Comparison of ENCODE assay signal across 8 cellular contexts in the genomic region with DNA sequence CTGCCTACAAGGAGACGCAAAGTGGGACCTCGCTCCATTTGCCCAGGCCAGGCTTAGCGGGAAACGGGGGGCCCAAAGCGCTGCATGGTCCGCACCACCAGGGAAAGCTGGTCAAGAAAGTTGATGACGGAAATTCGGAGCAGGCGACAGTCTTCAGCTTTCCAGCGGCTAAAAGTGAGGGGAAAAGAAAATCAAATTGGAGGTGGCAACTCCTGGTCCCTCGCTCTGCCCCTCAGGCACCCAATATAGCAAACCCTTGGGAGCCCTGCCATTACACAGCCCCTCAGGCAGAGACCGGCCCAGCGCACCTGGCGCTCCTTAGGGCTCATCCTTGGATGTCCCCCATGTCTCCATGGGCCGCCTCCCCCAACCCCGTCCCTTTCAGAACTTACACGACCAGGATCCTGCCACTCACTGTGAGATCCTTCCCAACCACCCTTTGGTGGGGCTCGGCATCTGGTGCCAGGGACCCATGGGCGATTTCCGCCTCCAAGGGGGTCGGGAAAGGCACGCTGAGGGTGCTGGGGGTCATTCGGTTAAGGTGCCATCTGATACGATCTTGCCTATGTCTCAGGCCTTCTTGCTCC. TPM values are rescaled to one million over a fixed set of nuclear protein-coding genes. Genes with fewer than 3 reads are reported as not detected.
DNase-seq lines count a peak whose midpoint lies in the region; ATAC-seq and TF ChIP-seq lines count a peak whose summit lies in the region.

No MANE protein-coding gene starts in this region.

- peaks cover 5% of the 10 kb centered on the region for H3K36me3 Mint-ChIP-seq in CD8-positive, alpha-beta T cell

- H3K9me3 ChIP-seq in CD8-positive, alpha-beta T cell (ENCODE audit: low read length), result no peaks in the 10 kb centered on the region
- no peaks in the 10 kb centered on the region for H3K9me3 ChIP-seq in OCI-LY1 (ENCODE audit: low read length)
- H3K9me3 ChIP-seq in endocrine pancreas (ENCODE audit: control insufficient read depth, low read length), result no peaks in the 10 kb centered on the region
- no peaks in the 10 kb centered on the region for H3K9me3 ChIP-seq in osteoblast (ENCODE audit: low read depth, low read length)

- H2AFZ ChIP-seq in OCI-LY1 (ENCODE audit: low read length) (no peak overlapping the region), osteoblast (ENCODE audit: low read length) (no peak overlapping the region)

- no peaks in the 10 kb centered on the region for H3K27me3 ChIP-seq in CD8-positive, alpha-beta T cell (ENCODE audit: insufficient read depth, low read length)
- H3K27me3 ChIP-seq in OCI-LY1 (ENCODE audit: insufficient read depth, low read length) (no peaks in the 10 kb centered on the region), endocrine pancreas (ENCODE audit: control insufficient read depth, insufficient read depth, low read length) (no peaks in the 10 kb centered on the region), osteoblast (ENCODE audit: insufficient read depth, low read length) (no peaks in the 10 kb centered on the region)

- H3K9me3 Mint-ChIP-seq in CD8-positive, alpha-beta T cell, result no peaks in the 10 kb centered on the region

- no peaks in the 10 kb centered on the region for H3F3A ChIP-seq in OCI-LY1 (ENCODE audit: insufficient read depth, low read length)

- TF ChIP-seq CTCF in CD8-positive, alpha-beta T cell (IDR thresholded peaks at IDR 0.05), result no peak
- TF ChIP-seq CTCF in OCI-LY1 (IDR thresholded peaks at IDR 0.05; ENCODE audit: low read length), result no peak
- TF ChIP-seq CTCF in osteoblast (IDR thresholded peaks at IDR 0.05; ENCODE audit: extremely low read depth, low read depth, low read length), result no peak

- peaks cover 21% of the 10 kb centered on the region for H3K4me1 Mint-ChIP-seq in CD8-positive, alpha-beta T cell (ENCODE audit: low read depth)

- CTCF ChIA-PET in CD8-positive, alpha-beta T cell (lab: Charles Lee), result no interaction called here

- DNase-seq in CD8-positive, alpha-beta T cell, result no peak
- peak; percentile 78 for DNase-seq in osteoblast (ENCODE audit: insufficient read length, low spot score, missing footprints)
- no peak for DNase-seq in NCI-H2107 treated with DMSO at 0.1 percent for 48 hours (lab: John Stamatoyannopoulos, UW; ENCODE audit: unreplicated experiment)
- DNase-seq in iPS-NIHi11 (ENCODE audit: low spot score), result no peak

- ATAC-seq in CD8-positive, alpha-beta T cell, result no peak
- ATAC-seq in GM21723 (IDR thresholded peaks at IDR 0.05; ENCODE audit: unreplicated experiment) (no peak), GM21515 (IDR thresholded peaks at IDR 0.05; ENCODE audit: unreplicated experiment) (no peak)

- peak overlapping the region; percentile 77 for H3K27ac Mint-ChIP-seq in CD8-positive, alpha-beta T cell

- no peaks in the 10 kb centered on the region for H3K27me3 Mint-ChIP-seq in CD8-positive, alpha-beta T cell (ENCODE audit: low read depth)

- H3K27ac ChIP-seq in CD8-positive, alpha-beta T cell (ENCODE audit: low read depth, low read length), result peak overlapping the region; percentile 66
- H3K27ac ChIP-seq in OCI-LY1 (ENCODE audit: low read depth, low read length, poor library complexity, severe bottlenecking) (no peak overlapping the region), osteoblast (ENCODE audit: low read depth, low read length) (peak overlapping the region; percentile 13)

- H3K9ac ChIP-seq in OCI-LY1 (ENCODE audit: low read length), result peak overlapping the region; percentile 72
- H3K9ac ChIP-seq in endocrine pancreas (ENCODE audit: control insufficient read depth, insufficient read depth, low read length), result peak overlapping the region; percentile 51

- no peaks in the 10 kb centered on the region for H3K9me2 ChIP-seq in OCI-LY1 (ENCODE audit: low read depth, low read length)

- intact Hi-C loops in CD8-positive, alpha-beta T cell (cut with DNase I, micrococcal nuclease), result loop anchor here (2.0 to 10.0 kb wide), 6 partner anchors 19 to 506 kb away; a partner anchor contains a TSS

- peak overlapping the region; percentile 72 for H3K4me3 ChIP-seq in CD8-positive, alpha-beta T cell (ENCODE audit: low read depth, low read length)
- H3K4me3 ChIP-seq in OCI-LY1 (ENCODE audit: low read depth, low read length, poor library complexity, severe bottlenecking) (peak overlapping the region; percentile 76), endocrine pancreas (ENCODE audit: control insufficient read depth, insufficient read depth, low read length) (no peak overlapping the region), osteoblast (ENCODE audit: insufficient read depth, low read length) (peak overlapping the region; percentile 64)

- H3K36me3 ChIP-seq in CD8-positive, alpha-beta T cell (ENCODE audit: insufficient read depth, low read length), result no peaks in the 10 kb centered on the region
- H3K36me3 ChIP-seq in OCI-LY1 (ENCODE audit: insufficient read depth, low read length) (no peaks in the 10 kb centered on the region), endocrine pancreas (ENCODE audit: control insufficient read depth, insufficient read depth, low read length) (no peaks in the 10 kb centered on the region), osteoblast (ENCODE audit: insufficient read depth, low read length) (peaks cover 8% of the 10 kb centered on the region)

- H3K4me2 ChIP-seq in OCI-LY1 (ENCODE audit: low read length) (peak overlapping the region; percentile 86), osteoblast (ENCODE audit: insufficient read depth, low read length) (peak overlapping the region; percentile 76)

- POLR2A ChIA-PET in CD8-positive, alpha-beta T cell (lab: Charles Lee), result interaction anchor here (0.5 to 2.2 kb wide), 4 partner anchors 12 to 552 kb away, joined by 3 to 9 read pairs (median 4); a partner anchor contains a TSS

- H3K4me1 ChIP-seq in CD8-positive, alpha-beta T cell (ENCODE audit: insufficient read depth, low read length), result peaks cover 21% of the 10 kb centered on the region
- peaks cover 35% of the 10 kb centered on the region for H3K4me1 ChIP-seq in OCI-LY1 (ENCODE audit: insufficient read depth, low read length, severe bottlenecking)
- H3K4me1 ChIP-seq in endocrine pancreas (ENCODE audit: control insufficient read depth, insufficient read depth, low read length), result no peaks in the 10 kb centered on the region
- no peaks in the 10 kb centered on the region for H3K4me1 ChIP-seq in osteoblast (ENCODE audit: insufficient read depth, low read length)

- no peaks in the 10 kb centered on the region for H3K79me2 ChIP-seq in OCI-LY1 (ENCODE audit: insufficient read depth, low read length)
- H3K79me2 ChIP-seq in osteoblast (ENCODE audit: insufficient read depth, low read length), result no peaks in the 10 kb centered on the region

- H3K4me3 Mint-ChIP-seq in CD8-positive, alpha-beta T cell, result peak overlapping the region; percentile 82

- H4K20me1 ChIP-seq in OCI-LY1 (ENCODE audit: insufficient read depth, low read length) (no peaks in the 10 kb centered on the region), osteoblast (ENCODE audit: insufficient read depth, low read length) (no peaks in the 10 kb centered on the region)

RNA-seq across cellular contexts. Expression of a gene that starts 1.1 kb away (rescaled TPM):
- 1 to 10 TPM; 6.3 to 6.6 TPM for total RNA-seq in CD8-positive, alpha-beta T cell
- 16.5 and 21.7 TPM in 2 replicates for total RNA-seq in osteoblast

RNA-seq across cellular contexts. Expression of a gene that starts 8.4 kb away (rescaled TPM):
- total RNA-seq in CD8-positive, alpha-beta T cell, result 1 to 10 TPM; 3.1 to 6.4 TPM
- 30.4 and 31.5 TPM in 2 replicates for total RNA-seq in osteoblast

RNA-seq across cellular contexts. Expression of a gene that starts 12.4 kb away (rescaled TPM):
- 10 to 100 TPM; 22.3 to 23.0 TPM for total RNA-seq in CD8-positive, alpha-beta T cell
- 34.5 and 36.2 TPM in 2 replicates for total RNA-seq in osteoblast

RNA-seq across cellular contexts. Expression of a gene that starts 19.9 kb away (rescaled TPM):
- 10 to 100 TPM; 46.7 to 52.1 TPM for total RNA-seq in CD8-positive, alpha-beta T cell
- total RNA-seq in osteoblast, result 15.9 and 18.8 TPM in 2 replicates

RNA-seq across cellular contexts. Expression of a gene that starts 34.0 kb away (rescaled TPM):
- total RNA-seq in CD8-positive, alpha-beta T cell, result 10 to 100 TPM; 39.6 to 40.4 TPM
- 46.0 and 48.1 TPM in 2 replicates for total RNA-seq in osteoblast
